Comparison of ENCODE assay signal across 8 cellular contexts in genomic region chr17:41548844-41549595, GRCh38. TPM values are rescaled to one million over a fixed set of nuclear protein-coding genes. Genes with fewer than 3 reads are reported as not detected.
DNase-seq lines count a peak whose midpoint lies in the region; ATAC-seq and TF ChIP-seq lines count a peak whose summit lies in the region.

No MANE protein-coding gene starts in this region.

- H3K27me3 Mint-ChIP-seq in activated T-helper 17 cell treated with anti-CD3 and anti-CD28 coated beads, Interleukin-2, amount 50 U/mL, for 72 hours, result peaks cover 14% of the 10 kb centered on the region
- peaks cover 2 to 26% (median 7%) of the 10 kb centered on the region in 5 donors for H3K27me3 Mint-ChIP-seq in naive thymus-derived CD8-positive, alpha-beta T cell

- H3K9me3 Mint-ChIP-seq in activated T-helper 17 cell treated with anti-CD3 and anti-CD28 coated beads, Interleukin-2, amount 50 U/mL, for 72 hours, result no peaks in the 10 kb centered on the region
- peaks cover 0 to 8% (median 0%) of the 10 kb centered on the region in 9 donors for H3K9me3 Mint-ChIP-seq in naive thymus-derived CD8-positive, alpha-beta T cell

- peaks cover 6% of the 10 kb centered on the region for H3K36me3 Mint-ChIP-seq in activated T-helper 17 cell treated with anti-CD3 and anti-CD28 coated beads, Interleukin-2, amount 50 U/mL, for 72 hours (ENCODE audit: low read depth)
- peaks cover 0 to 6% (median 3%) of the 10 kb centered on the region in 3 donors for H3K36me3 Mint-ChIP-seq in naive thymus-derived CD8-positive, alpha-beta T cell

- peak overlapping the region; percentile 71 for H3K27ac Mint-ChIP-seq in activated T-helper 17 cell treated with anti-CD3 and anti-CD28 coated beads, Interleukin-2, amount 50 U/mL, for 72 hours
- peak overlapping the region in 7 of 10 donors; percentile 24 to 71 (median 63) for H3K27ac Mint-ChIP-seq in naive thymus-derived CD8-positive, alpha-beta T cell

- ATAC-seq in activated T-helper 17 cell treated with anti-CD3 and anti-CD28 coated beads, Interleukin-2, amount 50 U/mL, for 72 hours (replicated peaks), result peak; percentile 73
- peak; percentile 89 to 91 for ATAC-seq in naive thymus-derived CD8-positive, alpha-beta T cell
- ATAC-seq in GM21423 (IDR thresholded peaks at IDR 0.05; ENCODE audit: unreplicated experiment), result no peak

- TF ChIP-seq CTCF in GM12874 (IDR thresholded peaks at IDR 0.05; ENCODE audit: insufficient read depth, low read depth, low read length), result peak; percentile 88

- H3K4me1 Mint-ChIP-seq in activated T-helper 17 cell treated with anti-CD3 and anti-CD28 coated beads, Interleukin-2, amount 50 U/mL, for 72 hours, result peaks cover 15% of the 10 kb centered on the region
- peaks cover 7 to 19% (median 17%) of the 10 kb centered on the region in 4 donors for H3K4me1 Mint-ChIP-seq in naive thymus-derived CD8-positive, alpha-beta T cell

- peak; percentile 74 for DNase-seq in KG1 (lab: John Stamatoyannopoulos, UW)
- DNase-seq in RPMI7951 (ENCODE audit: low read depth), result peak; percentile 86
- peak; percentile 92 for DNase-seq in fibroblast of peridontal ligament (ENCODE audit: extremely low read depth)
- DNase-seq in naive thymus-derived CD8-positive, alpha-beta T cell, result peak; percentile 70 to 89 (median 79)
- DNase-seq in stimulated activated CD8-positive, alpha-beta memory T cell treated with anti-CD3 and anti-CD28 coated beads, Interleukin-7, amount 100 ng/mL, for 48 hours (ENCODE audit: extremely low read depth in 1 of 2, low read depth in 1 of 2), result peak; percentile 40 to 73

- H3K4me3 Mint-ChIP-seq in activated T-helper 17 cell treated with anti-CD3 and anti-CD28 coated beads, Interleukin-2, amount 50 U/mL, for 72 hours, result peak overlapping the region; percentile 68
- peak overlapping the region; percentile 52 to 80 (median 66) for H3K4me3 Mint-ChIP-seq in naive thymus-derived CD8-positive, alpha-beta T cell

- POLR2A ChIA-PET in naive thymus-derived CD8-positive, alpha-beta T cell (lab: Charles Lee), result interaction anchor here (0.7 to 1.8 kb wide), 5 partner anchors 23 to 240 kb away, joined by 3 to 11 read pairs (median 6); partner anchors contain the start of genes EIF1 and KRTAP16-1

RNA-seq across cellular contexts. Expression of gene KRT19, which starts 20.9 kb away (rescaled TPM):
- total RNA-seq in RPMI7951 (2014; rRNA removed; shearing (Covaris generic)), result 4.6 and 7.8 TPM in 2 replicates
- total RNA-seq in activated T-helper 17 cell treated with anti-CD3 and anti-CD28 coated beads, Interleukin-2, amount 50 U/mL, for 72 hours, result not detected
- not detected for total RNA-seq in naive thymus-derived CD8-positive, alpha-beta T cell
- not detected for polyA plus RNA-seq in naive thymus-derived CD8-positive, alpha-beta T cell

RNA-seq across cellular contexts. Expression of gene KRT9, which starts 22.8 kb away (rescaled TPM):
- total RNA-seq in RPMI7951 (2014; rRNA removed; shearing (Covaris generic)), result not detected in 2 replicates
- not detected for total RNA-seq in activated T-helper 17 cell treated with anti-CD3 and anti-CD28 coated beads, Interleukin-2, amount 50 U/mL, for 72 hours
- total RNA-seq in naive thymus-derived CD8-positive, alpha-beta T cell, result not detected
- not detected for polyA plus RNA-seq in naive thymus-derived CD8-positive, alpha-beta T cell

RNA-seq across cellular contexts. Expression of gene KRT15, which starts 30.3 kb away (rescaled TPM):
- total RNA-seq in RPMI7951 (2014; rRNA removed; shearing (Covaris generic)), result 3.4 and 7.3 TPM in 2 replicates
- not detected for total RNA-seq in activated T-helper 17 cell treated with anti-CD3 and anti-CD28 coated beads, Interleukin-2, amount 50 U/mL, for 72 hours
- not detected for total RNA-seq in naive thymus-derived CD8-positive, alpha-beta T cell
- not detected for polyA plus RNA-seq in naive thymus-derived CD8-positive, alpha-beta T cell

RNA-seq across cellular contexts. Expression of gene KRT14, which starts 37.7 kb away (rescaled TPM):
- total RNA-seq in RPMI7951 (2014; rRNA removed; shearing (Covaris generic)), result not detected in 2 replicates
- total RNA-seq in activated T-helper 17 cell treated with anti-CD3 and anti-CD28 coated beads, Interleukin-2, amount 50 U/mL, for 72 hours, result not detected
- not detected for total RNA-seq in naive thymus-derived CD8-positive, alpha-beta T cell
- polyA plus RNA-seq in naive thymus-derived CD8-positive, alpha-beta T cell, result not detected

RNA-seq across cellular contexts. Expression of gene KRT13, which starts 43.6 kb away (rescaled TPM):
- 0.24 TPM in 1 of 2 replicates, not detected in the other for total RNA-seq in RPMI7951 (2014; rRNA removed; shearing (Covaris generic))
- not detected for total RNA-seq in activated T-helper 17 cell treated with anti-CD3 and anti-CD28 coated beads, Interleukin-2, amount 50 U/mL, for 72 hours
- total RNA-seq in naive thymus-derived CD8-positive, alpha-beta T cell, result not detected
- not detected for polyA plus RNA-seq in naive thymus-derived CD8-positive, alpha-beta T cell
